Comparison of ENCODE assay signal across 23 cellular contexts in the genomic region with DNA sequence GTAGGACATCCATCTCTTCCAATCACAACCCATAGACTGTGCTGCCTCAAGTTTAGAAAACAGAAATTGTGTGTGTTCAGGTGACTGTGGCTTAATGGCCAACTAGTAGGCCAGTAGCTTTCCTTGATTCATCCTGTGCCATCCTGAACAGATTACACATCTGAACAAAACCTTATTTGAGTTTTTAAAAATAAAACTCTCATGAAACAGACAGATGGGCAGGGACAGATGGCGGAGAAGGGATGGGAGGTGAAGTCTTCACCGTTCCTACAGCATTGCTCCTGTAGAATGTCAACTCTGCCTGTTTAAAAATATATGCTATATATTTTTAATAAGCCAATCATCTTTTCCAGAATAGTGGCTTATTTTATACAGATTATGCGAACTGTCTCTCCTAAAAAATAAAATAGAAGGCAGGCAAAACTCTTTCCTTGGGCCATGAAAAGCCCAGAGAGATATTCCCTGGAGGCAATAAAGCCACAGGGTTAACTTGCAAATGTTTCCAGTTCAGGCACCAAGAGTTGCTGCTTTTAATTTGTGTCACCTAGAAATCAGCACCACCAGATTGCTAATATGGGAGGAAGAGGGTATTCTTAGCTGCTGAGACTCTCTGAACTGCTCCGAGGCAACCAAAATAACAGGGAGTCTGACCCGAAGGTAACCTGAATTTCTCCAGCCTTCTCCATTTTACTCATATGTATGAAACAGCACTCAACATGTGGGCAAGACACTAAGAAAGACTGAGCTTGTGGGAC.
"Had no signal": no experiment of that assay in that cellular context is flagged by ENCODE, and none has a peak within 500 bp of the region (broad histone marks: within the 10 kb centered on the region; RNA-seq: fewer than 3 reads in every experiment).

No MANE protein-coding gene starts in this region.

- DNase-seq: activated CD4-positive, alpha-beta T cell treated with anti-CD3 and anti-CD28 coated beads for 36 hours; activated CD4-positive, alpha-beta T cell treated with anti-CD3 and anti-CD28 coated beads, Interleukin-2, amount 10 ng/mL, durations not matched to agents 7 days and 5 days; activated CD4-positive, alpha-beta T cell treated with anti-CD3 and anti-CD28 coated beads, Interleukin-2, amount 50 U/mL, for 48 hours; activated CD8-positive, alpha-beta T cell treated with anti-CD3 and anti-CD28 coated beads, Interleukin-2, amount 10 ng/mL, durations not matched to agents 7 days and 5 days; activated gamma-delta T cell treated with Interleukin-2 at 50 U/mL for 16 hours; activated naive CD4-positive, alpha-beta T cell treated with anti-CD3 and anti-CD28 coated beads for 36 hours; activated T-cell treated with anti-CD3 and anti-CD28 coated beads, Interleukin-2, amount 50 U/mL, for 4 hours; adrenal gland; body of pancreas; NCI-H1092 treated with DMSO at 0.1 percent for 48 hours; NCI-H146; NCI-H2029; NCI-H2107; NCI-H2171; NCI-H446; NCI-H510A treated with DMSO at 0.1 percent for 48 hours; SHP77; SJCRH30 had no signal

- H3K36me3 Mint-ChIP-seq: activated naive CD4-positive, alpha-beta T cell treated with anti-CD3 and anti-CD28 coated beads, Interleukin-2, amount 50 U/mL, for 72 hours; WTC11 had no signal

- H3K27ac Mint-ChIP-seq: activated CD4-positive, alpha-beta T cell treated with anti-CD3 and anti-CD28 coated beads for 36 hours; activated CD4-positive, alpha-beta T cell treated with anti-CD3 and anti-CD28 coated beads, Interleukin-2, amount 10 ng/mL, durations not matched to agents 7 days and 5 days; activated CD8-positive, alpha-beta T cell treated with anti-CD3 and anti-CD28 coated beads, Interleukin-2, amount 10 ng/mL, durations not matched to agents 7 days and 5 days; activated naive CD4-positive, alpha-beta T cell treated with anti-CD3 and anti-CD28 coated beads for 36 hours; activated naive CD4-positive, alpha-beta T cell treated with anti-CD3 and anti-CD28 coated beads, Interleukin-2, amount 50 U/mL, for 72 hours; activated T-helper 1 cell treated with anti-CD3 and anti-CD28 coated beads, Interleukin-12 subunit alpha, Interleukin-12 subunit beta, Interleukin-2, Interleukin-4 antibody, amounts not matched to agents 30 ng/mL and 10 ng/mL and 1 ng/mL, durations not matched to agents 14 hours and 24 hours and 36 hours; T-helper 1 cell treated with Interleukin-12 subunit alpha and Interleukin-12 subunit beta and Interleukin-4 antibody, amounts not matched to agents 30 μg/mL and 1 μg/mL, for 36 hours; T-helper 2 cell treated with Interferon-gamma antibody and Interleukin-4, amounts not matched to agents 5 μg/mL and 100 μg/mL, for 36 hours; WTC11 had no signal

- H3K27me3 Mint-ChIP-seq: activated CD4-positive, alpha-beta T cell treated with anti-CD3 and anti-CD28 coated beads for 36 hours had no signal

- H3K9me3 Mint-ChIP-seq: activated CD4-positive, alpha-beta T cell treated with anti-CD3 and anti-CD28 coated beads, Interleukin-2, amount 10 ng/mL, durations not matched to agents 7 days and 5 days; activated naive CD4-positive, alpha-beta T cell treated with anti-CD3 and anti-CD28 coated beads for 36 hours; activated T-cell treated with anti-CD3 and anti-CD28 coated beads, Interleukin-2, amount 50 U/mL, for 4 hours; T-helper 1 cell treated with Interleukin-12 subunit alpha and Interleukin-12 subunit beta and Interleukin-4 antibody, amounts not matched to agents 30 μg/mL and 1 μg/mL, for 36 hours had no signal

- H3K4me3 Mint-ChIP-seq: activated CD4-positive, alpha-beta T cell treated with anti-CD3 and anti-CD28 coated beads for 36 hours; activated CD4-positive, alpha-beta T cell treated with anti-CD3 and anti-CD28 coated beads, Interleukin-2, amount 10 ng/mL, durations not matched to agents 7 days and 5 days; activated CD8-positive, alpha-beta T cell treated with anti-CD3 and anti-CD28 coated beads, Interleukin-2, amount 10 ng/mL, durations not matched to agents 7 days and 5 days; activated naive CD4-positive, alpha-beta T cell treated with anti-CD3 and anti-CD28 coated beads for 36 hours; activated T-cell treated with anti-CD3 and anti-CD28 coated beads, Interleukin-2, amount 50 U/mL, for 4 hours; activated T-helper 1 cell treated with anti-CD3 and anti-CD28 coated beads, Interleukin-12 subunit alpha, Interleukin-12 subunit beta, Interleukin-2, Interleukin-4 antibody, amounts not matched to agents 30 ng/mL and 10 ng/mL and 1 ng/mL, durations not matched to agents 14 hours and 24 hours and 36 hours; T-helper 1 cell treated with Interleukin-12 subunit alpha and Interleukin-12 subunit beta and Interleukin-4 antibody, amounts not matched to agents 30 μg/mL and 1 μg/mL, for 36 hours; T-helper 2 cell treated with Interferon-gamma antibody and Interleukin-4, amounts not matched to agents 5 μg/mL and 100 μg/mL, for 36 hours; WTC11 had no signal

- H3K4me1 Mint-ChIP-seq: activated CD4-positive, alpha-beta T cell treated with anti-CD3 and anti-CD28 coated beads for 36 hours; activated CD4-positive, alpha-beta T cell treated with anti-CD3 and anti-CD28 coated beads, Interleukin-2, amount 10 ng/mL, durations not matched to agents 7 days and 5 days had no signal
